24 cellular contexts compared by ENCODE assay signal in genomic region chr2:3267549-3267867, GRCh38.
"Had no signal": no experiment of that assay in that cellular context is flagged by ENCODE, and none has a peak within 500 bp of the region (broad histone marks: within the 10 kb centered on the region; RNA-seq: fewer than 3 reads in every experiment).

No MANE protein-coding gene starts in this region.

- H3K4me3 Mint-ChIP-seq: activated CD4-positive, alpha-beta memory T cell treated with anti-CD3 and anti-CD28 coated beads, Interleukin-2, amount 10 ng/mL, durations not matched to agents 7 days and 5 days; activated CD4-positive, alpha-beta T cell treated with anti-CD3 and anti-CD28 coated beads for 36 hours; activated naive CD4-positive, alpha-beta T cell treated with anti-CD3 and anti-CD28 coated beads for 36 hours; activated naive CD8-positive, alpha-beta T cell; activated T-helper 17 cell treated with anti-CD3 and anti-CD28 coated beads, Interleukin-2, amount 50 U/mL, for 72 hours; T-cell had no signal

- H3K27ac Mint-ChIP-seq: activated CD4-positive, alpha-beta memory T cell treated with anti-CD3 and anti-CD28 coated beads, Interleukin-2, amount 10 ng/mL, durations not matched to agents 7 days and 5 days; activated CD4-positive, alpha-beta T cell treated with anti-CD3 and anti-CD28 coated beads for 36 hours; activated naive CD4-positive, alpha-beta T cell treated with anti-CD3 and anti-CD28 coated beads for 36 hours; activated naive CD8-positive, alpha-beta T cell; activated T-helper 17 cell treated with anti-CD3 and anti-CD28 coated beads, Interleukin-2, amount 50 U/mL, for 72 hours; T-cell had no signal

- H3K27ac ChIP-seq: breast epithelium had no signal

- ATAC-seq: activated CD4-positive, alpha-beta T cell treated with anti-CD3 and anti-CD28 coated beads for 36 hours; activated T-helper 17 cell treated with anti-CD3 and anti-CD28 coated beads, Interleukin-2, amount 50 U/mL, for 72 hours; Panc1; T-cell had no signal

- H3K4me3 ChIP-seq: breast epithelium had no signal

- H3K4me1 Mint-ChIP-seq: activated CD4-positive, alpha-beta memory T cell treated with anti-CD3 and anti-CD28 coated beads, Interleukin-2, amount 10 ng/mL, durations not matched to agents 7 days and 5 days; activated CD4-positive, alpha-beta T cell treated with anti-CD3 and anti-CD28 coated beads for 36 hours had no signal

- DNase-seq: activated CD4-positive, alpha-beta memory T cell treated with anti-CD3 and anti-CD28 coated beads, Interleukin-2, amount 10 ng/mL, durations not matched to agents 7 days and 5 days; activated CD4-positive, alpha-beta T cell treated with anti-CD3 and anti-CD28 coated beads for 36 hours; activated CD4-positive, alpha-beta T cell treated with anti-CD3 and anti-CD28 coated beads, Interleukin-2, amount 50 U/mL, for 1 hour; activated gamma-delta T cell; activated naive CD4-positive, alpha-beta T cell treated with anti-CD3 and anti-CD28 coated beads for 36 hours; activated T-cell treated with anti-CD3 and anti-CD28 coated beads for 4 hours; activated T-cell treated with anti-CD3 and anti-CD28 coated beads, Interleukin-2, amount 50 U/mL, for 48 hours; Kasumi-1; KBM-7; NCI-H146; NCI-H187 treated with DMSO at 0.1 percent for 48 hours; NCI-H2081 treated with DMSO at 0.1 percent for 48 hours; NCI-H526; NCI-H774; OCI-M1; SHP77; T-cell; T-helper 2 cell; T1000; WERI-Rb-1 had no signal

- H3K36me3 ChIP-seq: breast epithelium had no signal

- H3K9me3 ChIP-seq: breast epithelium had no signal

- H3K4me1 ChIP-seq: breast epithelium had no signal

- H3K9me3 Mint-ChIP-seq: activated naive CD4-positive, alpha-beta T cell treated with anti-CD3 and anti-CD28 coated beads for 36 hours; activated T-helper 17 cell treated with anti-CD3 and anti-CD28 coated beads, Interleukin-2, amount 50 U/mL, for 72 hours; T-cell had no signal

- H3K27me3 Mint-ChIP-seq: activated CD4-positive, alpha-beta memory T cell treated with anti-CD3 and anti-CD28 coated beads, Interleukin-2, amount 10 ng/mL, durations not matched to agents 7 days and 5 days; activated CD4-positive, alpha-beta T cell treated with anti-CD3 and anti-CD28 coated beads for 36 hours; activated naive CD8-positive, alpha-beta T cell; activated T-helper 17 cell treated with anti-CD3 and anti-CD28 coated beads, Interleukin-2, amount 50 U/mL, for 72 hours; T-cell had no signal

- H3K27me3 ChIP-seq: breast epithelium had no signal
